ENCODE assay signal across 21 cellular contexts in the genomic region with DNA sequence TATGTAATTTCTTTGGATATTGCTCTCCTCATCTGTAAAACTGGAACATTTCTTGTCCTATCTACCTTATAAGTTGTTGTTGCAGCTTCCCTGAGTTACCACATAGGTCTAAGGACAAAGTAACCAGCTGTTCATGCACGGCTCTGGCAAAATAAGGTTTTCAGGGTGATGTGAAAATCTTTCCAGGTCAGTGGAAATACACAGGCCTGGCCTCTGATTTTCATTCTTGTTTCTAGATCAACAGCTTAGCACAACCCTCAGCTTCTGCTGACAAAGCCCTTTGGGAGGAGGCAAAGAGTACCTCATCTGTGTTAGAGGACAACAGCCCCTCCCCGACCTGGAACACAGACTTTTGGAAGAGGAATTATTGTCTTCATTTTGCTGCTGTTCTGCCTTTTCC.
DNase-seq lines count a peak whose midpoint lies in the region; ATAC-seq and TF ChIP-seq lines count a peak whose summit lies in the region.
"Had no signal": no experiment of that assay in that cellular context is flagged by ENCODE, and none has a peak within 500 bp of the region (broad histone marks: within the 10 kb centered on the region; RNA-seq: fewer than 3 reads in every experiment).

No MANE protein-coding gene starts in this region.

- peaks cover 46% of the 10 kb centered on the region for H3K4me1 ChIP-seq in parathyroid adenoma
- peaks cover 0 to 22% of the 10 kb centered on the region in 2 donors for H3K4me1 ChIP-seq in thyroid gland
- H3K4me1 ChIP-seq: Caco-2 had no signal

- H3K79me2 ChIP-seq in parathyroid adenoma, result peaks cover 7% of the 10 kb centered on the region

- H3K9me3 ChIP-seq in parathyroid adenoma (ENCODE audit: control insufficient read depth, low read length) (no peaks in the 10 kb centered on the region), thyroid gland (no peaks in the 10 kb centered on the region)
- H3K9me3 ChIP-seq: Caco-2 had no signal

- H3K27me3 ChIP-seq in dorsolateral prefrontal cortex (no peaks in the 10 kb centered on the region), parathyroid adenoma (ENCODE audit: control insufficient read depth, insufficient read depth, low read length) (no peaks in the 10 kb centered on the region), thyroid gland (no peaks in the 10 kb centered on the region)

- WGBS in thyroid gland, 2 donors, result 52 to 58% methylated on average over 2 of the region's 2 CpGs

- no peak for ATAC-seq in GM18861 (IDR thresholded peaks at IDR 0.05; ENCODE audit: unreplicated experiment)
- ATAC-seq in HG02885 (IDR thresholded peaks at IDR 0.05; ENCODE audit: poor library complexity, unreplicated experiment), result no peak
- ATAC-seq: CD8-positive, alpha-beta T cell; GM12878; K562; Panc1 had no signal

- no peak overlapping the region for H3K4me3 ChIP-seq in dorsolateral prefrontal cortex
- no peak overlapping the region for H3K4me3 ChIP-seq in parathyroid adenoma (ENCODE audit: low read depth, low read length)
- H3K4me3 ChIP-seq in thyroid gland (replicated peaks in 1 of 3), result no peak overlapping the region
- H3K4me3 ChIP-seq: GM12878, K562 had no signal

- H3K27ac ChIP-seq in dorsolateral prefrontal cortex (peak overlapping the region in 32 of 59 donors; percentile 1 to 78 (median 45)), parathyroid adenoma (peak overlapping the region; percentile 54), thyroid gland (peak overlapping the region in 2 of 3 donors; percentile 20 to 27)
- H3K27ac ChIP-seq: C4-2B had no signal

- TF ChIP-seq POLR2A in thyroid gland (IDR thresholded peaks at IDR 0.05), result no peak

- H3K4me2 ChIP-seq in parathyroid adenoma (ENCODE audit: low read length), result peak overlapping the region; percentile 12

- H2AFZ ChIP-seq in parathyroid adenoma, result no peak overlapping the region

- intact Hi-C loops in dorsolateral prefrontal cortex (cut with DNase I) (no loop called here), thyroid gland (cut with DNase I) (no loop called here)

- DNase-seq in NCI-H69 (lab: John Stamatoyannopoulos, UW) (peak; percentile 47), dorsolateral prefrontal cortex (no peak), thyroid gland (peak; percentile 13 to 30), NCI-H510A treated with DMSO at 0.1 percent for 48 hours (lab: John Stamatoyannopoulos, UW) (no peak)
- DNase-seq: Caco-2; CD8-positive, alpha-beta T cell; DMS79; EL; GDM1; NCI-H2029; NCI-H446; NCI-H526; SHP77 treated with DMSO at 0.1 percent for 48 hours; T-helper 1 cell had no signal

- TF ChIP-seq CTCF in dorsolateral prefrontal cortex (IDR thresholded peaks at IDR 0.05 in 54 of 56, conservative IDR thresholded peaks at IDR 0.05 in 2 of 56; ENCODE audit: low read depth in 1 of 56, partially characterized antibody in 56 of 56) (no peak), parathyroid adenoma (IDR thresholded peaks at IDR 0.05) (no peak), thyroid gland (IDR thresholded peaks at IDR 0.05) (no peak)

- no peak overlapping the region for H3K9ac ChIP-seq in parathyroid adenoma

- no peaks in the 10 kb centered on the region for H3K36me3 ChIP-seq in parathyroid adenoma (ENCODE audit: control insufficient read depth, insufficient read depth, low read length)
- no peaks in the 10 kb centered on the region for H3K36me3 ChIP-seq in thyroid gland

Comparison
In these comparisons a context has a peak if more than half of its experiments do, and no peak if none do; other contexts are left out.
1. DNase-seq: peak in NCI-H69 (single experiment) and thyroid gland (2 of 2); none in dorsolateral prefrontal cortex (0 of 10) and NCI-H510A treated with DMSO at 0.1 percent for 48 hours (single experiment).
2. Peak in every context shown above with its lines, with median percentiles within 50 percentile points of each other: H3K27ac ChIP-seq.